In the genomic region with DNA sequence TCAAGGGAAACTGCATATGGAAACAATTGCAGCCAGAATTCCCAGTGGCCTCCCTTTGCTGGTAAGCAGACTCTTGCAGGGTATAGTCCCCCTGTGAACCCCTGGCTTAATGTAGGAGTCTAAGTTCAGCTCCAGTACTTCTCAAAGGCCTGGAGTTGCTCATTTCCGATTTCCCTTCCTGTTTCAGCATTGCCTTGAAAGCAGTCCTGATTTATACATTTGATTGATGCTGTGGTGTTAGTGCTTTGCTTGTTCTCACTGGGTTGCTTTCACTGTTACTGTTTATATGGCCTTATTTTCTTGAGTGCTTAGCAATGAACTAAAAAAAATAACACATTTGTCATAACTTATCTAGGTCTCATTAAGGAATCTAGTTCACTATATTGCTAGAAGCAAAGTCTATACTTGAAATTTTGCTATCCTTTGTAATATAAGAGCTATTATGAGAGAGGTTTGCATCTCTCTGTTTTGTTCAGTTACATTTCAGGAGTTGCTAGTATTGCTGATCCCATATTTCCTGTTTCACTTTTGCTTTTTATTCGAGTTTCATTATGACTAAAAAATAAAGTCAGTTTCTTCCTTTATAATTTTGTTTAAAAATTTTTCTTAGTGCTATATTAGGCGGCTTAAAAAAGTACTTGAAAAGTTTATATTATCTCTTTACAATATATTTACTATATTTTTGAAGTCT, we compare ENCODE assay signal across 11 cellular contexts.
DNase-seq lines count a peak whose midpoint lies in the region; ATAC-seq and TF ChIP-seq lines count a peak whose summit lies in the region.
"Had no signal": no experiment of that assay in that cellular context is flagged by ENCODE, and none has a peak within 500 bp of the region (broad histone marks: within the 10 kb centered on the region; RNA-seq: fewer than 3 reads in every experiment).

No MANE protein-coding gene starts in this region.

- H3K9me3 ChIP-seq in uterus (no peaks in the 10 kb centered on the region), gastrocnemius medialis (no peaks in the 10 kb centered on the region)
- H3K9me3 ChIP-seq: neutrophil had no signal

- intact Hi-C loops in dendritic cell treated with granulocyte-macrophage colony-stimulating factor and Interleukin-4, amounts not matched to agents 40 ng/mL and 50 ng/mL, for 4 days (cut with micrococcal nuclease) = no loop called here
- intact Hi-C loops in uterus (cut with DNase I; ENCODE audit: low total_unique reads) = no loop called here
- intact Hi-C loops in gastrocnemius medialis (cut with DNase I; ENCODE audit: low total_unique reads) = no loop called here

- no peak overlapping the region for H3K4me3 Mint-ChIP-seq in dendritic cell treated with granulocyte-macrophage colony-stimulating factor and Interleukin-4, amounts not matched to agents 40 ng/mL and 50 ng/mL, for 4 days
- H3K4me3 Mint-ChIP-seq: activated B cell treated with CpG ODN at 0.5 μM for 24 hours had no signal

- no peak overlapping the region for H3K4me3 ChIP-seq in uterus
- H3K4me3 ChIP-seq in gastrocnemius medialis = no peak overlapping the region
- H3K4me3 ChIP-seq: hepatocyte had no signal

- H3K27ac ChIP-seq in uterus = no peak overlapping the region
- H3K27ac ChIP-seq in gastrocnemius medialis = no peak overlapping the region
- H3K27ac ChIP-seq: hepatocyte, neutrophil had no signal

- peak overlapping the region; percentile 51 for H3K27ac Mint-ChIP-seq in dendritic cell treated with granulocyte-macrophage colony-stimulating factor and Interleukin-4, amounts not matched to agents 40 ng/mL and 50 ng/mL, for 4 days
- H3K27ac Mint-ChIP-seq: activated B cell treated with CpG ODN at 0.5 μM for 24 hours had no signal

- no peaks in the 10 kb centered on the region for H3K36me3 Mint-ChIP-seq in dendritic cell treated with granulocyte-macrophage colony-stimulating factor and Interleukin-4, amounts not matched to agents 40 ng/mL and 50 ng/mL, for 4 days (ENCODE audit: low read depth)

- no peak for DNase-seq in uterus
- DNase-seq in NCI-H446 (lab: John Stamatoyannopoulos, UW) = no peak
- DNase-seq in gastrocnemius medialis = no peak
- DNase-seq: activated B cell treated with CpG ODN at 0.5 μM for 24 hours had no signal

- ATAC-seq in GM18505 (IDR thresholded peaks at IDR 0.05; ENCODE audit: unreplicated experiment) (peak; percentile 71), GM19468 (IDR thresholded peaks at IDR 0.05; ENCODE audit: extremely low read depth, unreplicated experiment) (peak; percentile 49), HG03108 (IDR thresholded peaks at IDR 0.05; ENCODE audit: unreplicated experiment) (peak; percentile 65), GM19397 (IDR thresholded peaks at IDR 0.05; ENCODE audit: unreplicated experiment) (no peak), gastrocnemius medialis (no peak)

- TF ChIP-seq POLR2A in GM18505 (IDR thresholded peaks at IDR 0.05; ENCODE audit: borderline replicate concordance, extremely low read depth, insufficient read depth, insufficient read length) (no peak), uterus (IDR thresholded peaks at IDR 0.05) (no peak), gastrocnemius medialis (IDR thresholded peaks at IDR 0.05) (no peak)

- H3K36me3 ChIP-seq in uterus = no peaks in the 10 kb centered on the region
- H3K36me3 ChIP-seq in gastrocnemius medialis = no peaks in the 10 kb centered on the region
- H3K36me3 ChIP-seq: neutrophil had no signal

- no peaks in the 10 kb centered on the region for H3K9me3 Mint-ChIP-seq in dendritic cell treated with granulocyte-macrophage colony-stimulating factor and Interleukin-4, amounts not matched to agents 40 ng/mL and 50 ng/mL, for 4 days
- H3K9me3 Mint-ChIP-seq: activated B cell treated with CpG ODN at 0.5 μM for 24 hours had no signal

- peaks cover 15% of the 10 kb centered on the region for H3K4me1 Mint-ChIP-seq in dendritic cell treated with granulocyte-macrophage colony-stimulating factor and Interleukin-4, amounts not matched to agents 40 ng/mL and 50 ng/mL, for 4 days (ENCODE audit: low read depth)

- in situ Hi-C loops in gastrocnemius medialis (cut with MboI; ENCODE audit: low sequenced_read_pairs in 4 of 4) = loop anchor here in 1 of 4 donors (25.0 kb wide), 1 partner anchor 1435 kb away; no protein-coding TSS in a partner anchor

- H3K4me1 ChIP-seq in uterus (no peaks in the 10 kb centered on the region), gastrocnemius medialis (no peaks in the 10 kb centered on the region)

- no peaks in the 10 kb centered on the region for H3K27me3 ChIP-seq in uterus
- no peaks in the 10 kb centered on the region for H3K27me3 ChIP-seq in gastrocnemius medialis
- H3K27me3 ChIP-seq: hepatocyte, neutrophil had no signal

- no peak for TF ChIP-seq CTCF in uterus (IDR thresholded peaks at IDR 0.05)
- TF ChIP-seq CTCF in gastrocnemius medialis (IDR thresholded peaks at IDR 0.05 in 4 of 5, conservative IDR thresholded peaks at IDR 0.05 in 1 of 5) = no peak

- peaks cover 2% of the 10 kb centered on the region for H3K27me3 Mint-ChIP-seq in dendritic cell treated with granulocyte-macrophage colony-stimulating factor and Interleukin-4, amounts not matched to agents 40 ng/mL and 50 ng/mL, for 4 days

Comparison
In these comparisons a context has a peak if more than half of its experiments do, and no peak if none do; other contexts are left out.
1. ATAC-seq: peak in GM18505 (single experiment), GM19468 (single experiment) and HG03108 (single experiment); none in GM19397 (single experiment) and gastrocnemius medialis (0 of 2).